ENCODE assay signal across 1 cellular context in genomic region chr2:54941248-54941984, GRCh38.
A peak's percentile ranks its signal among the peaks of the same experiment; 100 is the strongest.
TF ChIP-seq lines count a peak whose summit lies in the region.

No MANE protein-coding gene starts in this region.

TF ChIP-seq in HepG2, 621 proteins besides CTCF, POLR2A, EP300 and RAD21 (continued from another document and continues in another):
- no peak for TF ChIP-seq GMEB2 (CRISPR knock-in tag; IDR thresholded peaks at IDR 0.05; ENCODE audit: low read depth)
- TF ChIP-seq JUN (CRISPR knock-in tag; IDR thresholded peaks at IDR 0.05) = no peak
- TF ChIP-seq PAX8 (CRISPR knock-in tag; IDR thresholded peaks at IDR 0.05; ENCODE audit: borderline replicate concordance) = no peak
- no peak for TF ChIP-seq ZNF839 (CRISPR knock-in tag; IDR thresholded peaks at IDR 0.05; ENCODE audit: borderline replicate concordance)
- TF ChIP-seq HIVEP1 (CRISPR knock-in tag; IDR thresholded peaks at IDR 0.05) = no peak
- no peak for TF ChIP-seq SP2 (CRISPR knock-in tag; IDR thresholded peaks at IDR 0.05)
- TF ChIP-seq CBX5 (CRISPR knock-in tag; IDR thresholded peaks at IDR 0.05; ENCODE audit: borderline replicate concordance) = no peak
- TF ChIP-seq DZIP1 (CRISPR knock-in tag; IDR thresholded peaks at IDR 0.05) = no peak
- no peak for TF ChIP-seq ZNF512 (CRISPR knock-in tag; IDR thresholded peaks at IDR 0.05)
- TF ChIP-seq ZNF816 (CRISPR knock-in tag; IDR thresholded peaks at IDR 0.05; ENCODE audit: borderline replicate concordance) = no peak
- TF ChIP-seq ZBTB8A (CRISPR knock-in tag; IDR thresholded peaks at IDR 0.05; ENCODE audit: borderline replicate concordance, low read depth) = no peak
- no peak for TF ChIP-seq ATF5 (CRISPR knock-in tag; IDR thresholded peaks at IDR 0.05; ENCODE audit: low read depth)
- TF ChIP-seq NFYC (CRISPR knock-in tag; IDR thresholded peaks at IDR 0.05) = no peak
- peak; percentile 34; the same call in 1 of the 2 replicates for TF ChIP-seq SALL1 (CRISPR knock-in tag; IDR thresholded peaks at IDR 0.05)
- peak; percentile 40; the same call in 1 of the 2 replicates for TF ChIP-seq ZNF292 (CRISPR knock-in tag; IDR thresholded peaks at IDR 0.05; ENCODE audit: borderline replicate concordance, low read depth)
- TF ChIP-seq REL (CRISPR knock-in tag; conservative IDR thresholded peaks at IDR 0.05) = no peak
- TF ChIP-seq FOXA3 (CRISPR knock-in tag; IDR thresholded peaks at IDR 0.05) = no peak
- no peak for TF ChIP-seq RXRB (CRISPR knock-in tag; IDR thresholded peaks at IDR 0.05; ENCODE audit: borderline replicate concordance)
- TF ChIP-seq KMT2A (CRISPR knock-in tag; IDR thresholded peaks at IDR 0.05) = no peak
- no peak for TF ChIP-seq SOX6 (IDR thresholded peaks at IDR 0.05)
- peak; percentile 75 for TF ChIP-seq SOX6 (CRISPR knock-in tag; IDR thresholded peaks at IDR 0.05)
- TF ChIP-seq ZNF407 (CRISPR knock-in tag; IDR thresholded peaks at IDR 0.05; ENCODE audit: not compliant biosample characterization) = no peak
- peak; percentile 35 for TF ChIP-seq CCAR2 (optimal IDR thresholded peaks at IDR 0.05; ENCODE audit: low read depth, low read length)
- no peak for TF ChIP-seq ZNF512B (CRISPR knock-in tag; IDR thresholded peaks at IDR 0.05; ENCODE audit: borderline replicate concordance)
- no peak for TF ChIP-seq ELK4 (CRISPR knock-in tag; IDR thresholded peaks at IDR 0.05; ENCODE audit: borderline replicate concordance)
- TF ChIP-seq ZSCAN29 (CRISPR knock-in tag; conservative IDR thresholded peaks at IDR 0.05) = no peak
- TF ChIP-seq ZFP62 (CRISPR knock-in tag; IDR thresholded peaks at IDR 0.05) = no peak
- TF ChIP-seq NCOR1 (IDR thresholded peaks at IDR 0.05; ENCODE audit: borderline replicate concordance, low read length) = no peak
- TF ChIP-seq ZNF253 (CRISPR knock-in tag; IDR thresholded peaks at IDR 0.05; ENCODE audit: borderline replicate concordance) = no peak
- no peak for TF ChIP-seq REPIN1 (CRISPR knock-in tag; IDR thresholded peaks at IDR 0.05; ENCODE audit: borderline replicate concordance, low read depth)
- no peak for TF ChIP-seq HDAC6 (IDR thresholded peaks at IDR 0.05; ENCODE audit: low read depth, low read length)
- peak; percentile 77; the same call in 1 of the 2 replicates for TF ChIP-seq SOX5 (CRISPR knock-in tag; IDR thresholded peaks at IDR 0.05; ENCODE audit: borderline replicate concordance)
- 0 out of 2 replicates have a peak, but pooled peaks have one; percentile 21 for TF ChIP-seq TARDBP (CRISPR knock-in tag; IDR thresholded peaks at IDR 0.05)
- TF ChIP-seq PRDM4 (CRISPR knock-in tag; IDR thresholded peaks at IDR 0.05; ENCODE audit: borderline replicate concordance) = no peak
- 0 out of 2 replicates have a peak, but pooled peaks have one; percentile 12 for TF ChIP-seq TBX2 (CRISPR knock-in tag; IDR thresholded peaks at IDR 0.05; ENCODE audit: borderline replicate concordance)
- TF ChIP-seq E2F1 (CRISPR knock-in tag; IDR thresholded peaks at IDR 0.05) = no peak
